Comparison of ENCODE assay signal across 8 cellular contexts in genomic region chr4:22897520-22898108, GRCh38.
DNase-seq lines count a peak whose midpoint lies in the region; ATAC-seq, FAIRE-seq and TF ChIP-seq lines count a peak whose summit lies in the region.

No MANE protein-coding gene starts in this region.

- no peak for DNase-seq in right atrium auricular region (ENCODE audit: low spot score)
- no peak for DNase-seq in Right ventricle myocardium inferior (ENCODE audit: missing footprints)
- DNase-seq in HS-5 (ENCODE audit: low read depth) = peak; percentile 11
- no peak for DNase-seq in RWPE2 (ENCODE audit: low spot score)
- peak; percentile 2 for DNase-seq in endothelial cell of umbilical vein (ENCODE audit: low read depth, low spot score)
- peak; percentile 1 for DNase-seq in non-pigmented ciliary epithelial cell (ENCODE audit: low read depth)
- DNase-seq in NCI-H128 (lab: John Stamatoyannopoulos, UW; ENCODE audit: unreplicated experiment) = no peak

- intact Hi-C loops in Right ventricle myocardium inferior (cut with DNase I) = no loop called here
- intact Hi-C loops in endothelial cell of umbilical vein (cut with micrococcal nuclease) = no loop called here

- no peaks in the 10 kb centered on the region for H3K79me2 ChIP-seq in endothelial cell of umbilical vein (ENCODE audit: control insufficient read depth, insufficient read depth, low read length)

- no peak overlapping the region for H3K4me3 ChIP-seq in right atrium auricular region
- no peak overlapping the region for H3K4me3 ChIP-seq in RWPE2 (ENCODE audit: severe bottlenecking)
- no peak overlapping the region for H3K4me3 ChIP-seq in endothelial cell of umbilical vein (replicated peaks in 1 of 3; ENCODE audit: insufficient read depth in 1 of 3, low read depth in 1 of 3, low read length in 3 of 3)

- FAIRE-seq in endothelial cell of umbilical vein (lab: Jason Lieb, UNC) = no peak

- H3K4me1 ChIP-seq in right atrium auricular region (no peaks in the 10 kb centered on the region), RWPE2 (ENCODE audit: insufficient read depth, poor library complexity, severe bottlenecking) (no peaks in the 10 kb centered on the region), endothelial cell of umbilical vein (ENCODE audit: control insufficient read depth, extremely low read depth, insufficient read depth, low read length) (no peaks in the 10 kb centered on the region)

- BruUV-seq in endothelial cell of umbilical vein (replicated peaks; lab: Mats Ljungman, UMichigan) = no TSS peak

- H3K9me3 ChIP-seq in right atrium auricular region = no peaks in the 10 kb centered on the region
- H3K9me3 ChIP-seq in RWPE2 (ENCODE audit: severe bottlenecking) = no peaks in the 10 kb centered on the region
- peaks cover 2% of the 10 kb centered on the region for H3K9me3 ChIP-seq in endothelial cell of umbilical vein (replicated peaks; ENCODE audit: control insufficient read depth, insufficient read depth, low read length)

- H3K27me3 ChIP-seq in right atrium auricular region (no peaks in the 10 kb centered on the region), RWPE2 (ENCODE audit: insufficient read depth, poor library complexity, severe bottlenecking) (no peaks in the 10 kb centered on the region), endothelial cell of umbilical vein (ENCODE audit: control insufficient read depth in 2 of 2, insufficient read depth in 2 of 2, low read length in 2 of 2) (no peaks in the 10 kb centered on the region)

- no peak overlapping the region for H3K4me2 ChIP-seq in endothelial cell of umbilical vein (ENCODE audit: insufficient read depth, low read length)

- no peak overlapping the region for H3K9ac ChIP-seq in endothelial cell of umbilical vein (replicated peaks; ENCODE audit: extremely low read depth, insufficient read depth, low read length)

- H3K36me3 ChIP-seq in right atrium auricular region (no peaks in the 10 kb centered on the region), RWPE2 (ENCODE audit: low read depth) (no peaks in the 10 kb centered on the region), endothelial cell of umbilical vein (ENCODE audit: control insufficient read depth in 2 of 2, extremely low read depth in 1 of 2, insufficient read depth in 2 of 2, low read length in 2 of 2) (no peaks in the 10 kb centered on the region)

- H3K9me1 ChIP-seq in endothelial cell of umbilical vein (replicated peaks; ENCODE audit: control insufficient read depth, extremely low read depth, insufficient read depth, low read length) = no peaks in the 10 kb centered on the region

- POLR2A ChIA-PET in endothelial cell of umbilical vein (lab: Charles Lee) = no interaction called here

- H3K27ac ChIP-seq in right atrium auricular region (no peak overlapping the region), RWPE2 (ENCODE audit: poor library complexity, severe bottlenecking) (no peak overlapping the region), endothelial cell of umbilical vein (ENCODE audit: insufficient read depth, low read depth, low read length) (no peak overlapping the region)

- dilution Hi-C loops in endothelial cell of umbilical vein (cut with MboI; ENCODE audit: extremely low pct_ligation_motif_present, low sequenced_read_pairs) = no loop called here

- no peak overlapping the region for H2AFZ ChIP-seq in endothelial cell of umbilical vein (ENCODE audit: low read depth, low read length)

- H4K20me1 ChIP-seq in endothelial cell of umbilical vein (replicated peaks; ENCODE audit: control insufficient read depth, extremely low read depth, insufficient read depth, low read length) = no peaks in the 10 kb centered on the region

- CTCF ChIA-PET in endothelial cell of umbilical vein (lab: Charles Lee) = interaction anchor here (0.6 to 1.6 kb wide), 2 partner anchors 49 to 1522 kb away, joined by 4 to 9 read pairs; no protein-coding TSS in a partner anchor

- TF ChIP-seq CTCF in right atrium auricular region (IDR thresholded peaks at IDR 0.05) (peak; percentile 56 to 77), RWPE2 (IDR thresholded peaks at IDR 0.05; ENCODE audit: poor library complexity, severe bottlenecking) (peak; percentile 86), endothelial cell of umbilical vein (IDR thresholded peaks at IDR 0.05; ENCODE audit: extremely low read depth in 1 of 2, insufficient read depth in 1 of 2, low read depth in 1 of 2, low read length in 2 of 2) (peak; percentile 39 to 61)

- no peak for ATAC-seq in Right ventricle myocardium inferior
- peak; percentile 33; the same call in 1 of the 3 replicates for ATAC-seq in RWPE2 (ENCODE audit: low read depth)
- no peak for ATAC-seq in HG03108 (IDR thresholded peaks at IDR 0.05; ENCODE audit: unreplicated experiment)

- TF ChIP-seq POLR2A in endothelial cell of umbilical vein (IDR thresholded peaks at IDR 0.05; ENCODE audit: low read depth, low read length) = no peak

TF ChIP-seq in endothelial cell of umbilical vein, 7 proteins besides CTCF, POLR2A, EP300 and RAD21:
- no peak for TF ChIP-seq JUN (IDR thresholded peaks at IDR 0.05; ENCODE audit: borderline replicate concordance, insufficient read depth, insufficient read length, low read depth)
- TF ChIP-seq FOS (IDR thresholded peaks at IDR 0.05; ENCODE audit: borderline replicate concordance, insufficient read depth, low read length) = no peak
- TF ChIP-seq POLR2AphosphoS5 (IDR thresholded peaks at IDR 0.05; ENCODE audit: insufficient read depth, low read depth, low read length) = no peak
- TF ChIP-seq EZH2 (IDR thresholded peaks at IDR 0.05; ENCODE audit: borderline replicate concordance, low read depth, low read length, severe bottlenecking) = no peak
- TF ChIP-seq MYC (IDR thresholded peaks at IDR 0.05; ENCODE audit: low read depth, low read length) = no peak
- no peak for TF ChIP-seq MAX (IDR thresholded peaks at IDR 0.05; ENCODE audit: insufficient read depth, insufficient read length)
- no peak for TF ChIP-seq GATA2 (IDR thresholded peaks at IDR 0.05; ENCODE audit: insufficient read depth, insufficient read length, low read depth, low read length)

Comparison
In these comparisons a context has a peak if more than half of its experiments do, and no peak if none do; other contexts are left out.
1. DNase-seq: peak in HS-5 (single experiment), endothelial cell of umbilical vein (single experiment) and non-pigmented ciliary epithelial cell (single experiment); none in right atrium auricular region (single experiment), Right ventricle myocardium inferior (single experiment), RWPE2 (single experiment) and NCI-H128 (single experiment).
2. Peak in every context shown above with its lines, with median percentiles within 50 percentile points of each other: CTCF ChIP-seq.